20 cellular contexts compared by ENCODE assay signal in the genomic region with DNA sequence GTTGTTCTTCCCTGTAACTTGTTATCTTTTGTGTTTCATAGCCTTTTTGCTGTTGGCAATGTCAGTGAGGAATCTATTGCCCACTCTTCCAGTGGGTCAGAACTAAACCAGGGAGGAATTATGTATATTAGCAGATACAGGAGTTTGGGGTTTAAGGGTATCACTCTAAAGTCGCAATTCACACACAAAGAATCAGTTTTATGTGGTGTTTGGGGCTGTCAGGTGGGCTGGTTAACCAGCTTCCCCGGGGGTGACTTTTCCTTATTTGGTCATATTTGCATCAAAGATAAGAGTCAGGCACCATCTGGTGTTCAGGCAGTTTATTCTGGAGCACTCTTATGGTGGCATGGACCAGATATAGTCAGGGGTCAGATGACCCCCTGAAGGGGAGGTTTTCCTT.
"Had no signal": no experiment of that assay in that cellular context is flagged by ENCODE, and none has a peak within 500 bp of the region (broad histone marks: within the 10 kb centered on the region; RNA-seq: fewer than 3 reads in every experiment).

No MANE protein-coding gene starts in this region.

- H3K36me3 ChIP-seq: ascending aorta, thyroid gland had no signal

- H3K36me3 Mint-ChIP-seq: activated naive CD4-positive, alpha-beta T cell treated with anti-CD3 and anti-CD28 coated beads, Interleukin-2, amount 50 U/mL, for 24 hours; mesothelial cell of epicardium had no signal

- H3K27ac ChIP-seq: ascending aorta, coronary artery, foreskin keratinocyte, thyroid gland had no signal

- H3K4me3 ChIP-seq: ascending aorta, coronary artery, lung, thyroid gland had no signal

- H3K4me1 Mint-ChIP-seq: activated CD4-positive, alpha-beta T cell treated with anti-CD3 and anti-CD28 coated beads, Interleukin-2, amount 10 ng/mL, durations not matched to agents 7 days and 5 days; activated naive CD4-positive, alpha-beta T cell treated with anti-CD3 and anti-CD28 coated beads, Interleukin-2, amount 50 U/mL, for 24 hours; central memory CD8-positive, alpha-beta T cell; mesothelial cell of epicardium; nephron had no signal

- H3K4me1 ChIP-seq: ascending aorta, foreskin keratinocyte, thyroid gland had no signal

- H3K27me3 ChIP-seq: ascending aorta, foreskin keratinocyte, thyroid gland had no signal

- H3K9me3 Mint-ChIP-seq: activated CD4-positive, alpha-beta T cell treated with anti-CD3 and anti-CD28 coated beads, Interleukin-2, amount 10 ng/mL, durations not matched to agents 7 days and 5 days; activated naive CD4-positive, alpha-beta T cell treated with anti-CD3 and anti-CD28 coated beads, Interleukin-2, amount 50 U/mL, for 24 hours; central memory CD8-positive, alpha-beta T cell; mesothelial cell of epicardium; nephron had no signal

- ATAC-seq: foreskin keratinocyte had no signal

- DNase-seq: activated CD4-positive, alpha-beta T cell treated with anti-CD3 and anti-CD28 coated beads, Interleukin-2, amount 10 ng/mL, durations not matched to agents 7 days and 5 days; activated CD4-positive, CD25-positive, alpha-beta regulatory T cell; activated CD8-positive, alpha-beta memory T cell treated with anti-CD3 and anti-CD28 coated beads, Interleukin-2, amount 50 U/mL, for 48 hours; activated gamma-delta T cell; activated T-cell treated with anti-CD3 and anti-CD28 coated beads, Interleukin-2, amount 50 U/mL, for 48 hours; foreskin keratinocyte; hippocampal formation; nucleus accumbens; posterior cingulate gyrus; retina; stimulated activated naive CD4-positive, alpha-beta T cell treated with Interleukin-2 at 50 U/mL for 16 hours; T1000; thyroid gland had no signal

- H3K27me3 Mint-ChIP-seq: activated CD4-positive, alpha-beta T cell treated with anti-CD3 and anti-CD28 coated beads, Interleukin-2, amount 10 ng/mL, durations not matched to agents 7 days and 5 days; central memory CD8-positive, alpha-beta T cell had no signal

- H3K4me3 Mint-ChIP-seq: activated CD4-positive, alpha-beta T cell treated with anti-CD3 and anti-CD28 coated beads, Interleukin-2, amount 10 ng/mL, durations not matched to agents 7 days and 5 days; activated naive CD4-positive, alpha-beta T cell treated with anti-CD3 and anti-CD28 coated beads, Interleukin-2, amount 50 U/mL, for 24 hours; central memory CD8-positive, alpha-beta T cell; mesothelial cell of epicardium; nephron had no signal

- H3K27ac Mint-ChIP-seq: activated CD4-positive, alpha-beta T cell treated with anti-CD3 and anti-CD28 coated beads, Interleukin-2, amount 10 ng/mL, durations not matched to agents 7 days and 5 days; activated naive CD4-positive, alpha-beta T cell treated with anti-CD3 and anti-CD28 coated beads, Interleukin-2, amount 50 U/mL, for 24 hours; mesothelial cell of epicardium; nephron had no signal
